In genomic region chr15:89575146-89575655, GRCh38 we compare ENCODE assay signal across 8 cellular contexts. TPM values are rescaled to one million over a fixed set of nuclear protein-coding genes. Genes with fewer than 3 reads are reported as not detected.
DNase-seq lines count a peak whose midpoint lies in the region; ATAC-seq, FAIRE-seq and TF ChIP-seq lines count a peak whose summit lies in the region.

A gene with protein sequence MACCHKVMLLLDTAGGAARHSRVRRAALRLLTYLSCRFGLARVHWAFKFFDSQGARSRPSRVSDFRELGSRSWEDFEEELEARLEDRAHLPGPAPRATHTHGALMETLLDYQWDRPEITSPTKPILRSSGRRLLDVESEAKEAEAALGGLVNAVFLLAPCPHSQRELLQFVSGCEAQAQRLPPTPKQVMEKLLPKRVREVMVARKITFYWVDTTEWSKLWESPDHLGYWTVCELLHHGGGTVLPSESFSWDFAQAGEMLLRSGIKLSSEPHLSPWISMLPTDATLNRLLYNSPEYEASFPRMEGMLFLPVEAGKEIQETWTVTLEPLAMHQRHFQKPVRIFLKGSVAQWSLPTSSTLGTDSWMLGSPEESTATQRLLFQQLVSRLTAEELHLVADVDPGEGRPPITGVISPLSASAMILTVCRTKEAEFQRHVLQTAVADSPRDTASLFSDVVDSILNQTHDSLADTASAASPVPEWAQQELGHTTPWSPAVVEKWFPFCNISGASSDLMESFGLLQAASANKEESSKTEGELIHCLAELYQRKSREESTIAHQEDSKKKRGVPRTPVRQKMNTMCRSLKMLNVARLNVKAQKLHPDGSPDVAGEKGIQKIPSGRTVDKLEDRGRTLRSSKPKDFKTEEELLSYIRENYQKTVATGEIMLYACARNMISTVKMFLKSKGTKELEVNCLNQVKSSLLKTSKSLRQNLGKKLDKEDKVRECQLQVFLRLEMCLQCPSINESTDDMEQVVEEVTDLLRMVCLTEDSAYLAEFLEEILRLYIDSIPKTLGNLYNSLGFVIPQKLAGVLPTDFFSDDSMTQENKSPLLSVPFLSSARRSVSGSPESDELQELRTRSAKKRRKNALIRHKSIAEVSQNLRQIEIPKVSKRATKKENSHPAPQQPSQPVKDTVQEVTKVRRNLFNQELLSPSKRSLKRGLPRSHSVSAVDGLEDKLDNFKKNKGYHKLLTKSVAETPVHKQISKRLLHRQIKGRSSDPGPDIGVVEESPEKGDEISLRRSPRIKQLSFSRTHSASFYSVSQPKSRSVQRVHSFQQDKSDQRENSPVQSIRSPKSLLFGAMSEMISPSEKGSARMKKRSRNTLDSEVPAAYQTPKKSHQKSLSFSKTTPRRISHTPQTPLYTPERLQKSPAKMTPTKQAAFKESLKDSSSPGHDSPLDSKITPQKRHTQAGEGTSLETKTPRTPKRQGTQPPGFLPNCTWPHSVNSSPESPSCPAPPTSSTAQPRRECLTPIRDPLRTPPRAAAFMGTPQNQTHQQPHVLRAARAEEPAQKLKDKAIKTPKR (N-terminal part only) (plus strand): TSS chr15:89575469. CDS start chr15:89575587, 118 bp downstream.

- ATAC-seq in natural killer cell treated with Interleukin-12 subunit alpha and Interleukin-12 subunit beta and Interleukin-15 and Interleukin-18, amount 100 ng/mL, for 72 hours, result peak; percentile 97 to 98

- peak; percentile 100 for DNase-seq in ELF-1 (ENCODE audit: low read depth, low spot score)
- peak; percentile 78 for DNase-seq in H54 (ENCODE audit: insufficient read length, low spot score)
- DNase-seq in LoVo (ENCODE audit: low spot score), result peak; percentile 100
- peak; percentile 99 for DNase-seq in RWPE1 (ENCODE audit: low spot score)
- DNase-seq in activated T-helper 1 cell treated with anti-CD3 and anti-CD28 coated beads, Interleukin-2, amount 50 U/mL, for 16 hours (ENCODE audit: low read depth in 1 of 2, low spot score in 1 of 2), result peak; percentile 87 to 89
- DNase-seq in fibroblast of pulmonary artery (ENCODE audit: low read depth), result peak; percentile 100
- peak; percentile 96 for DNase-seq in natural killer cell treated with Interleukin-12 subunit alpha and Interleukin-12 subunit beta and Interleukin-15 and Interleukin-18, amount 100 ng/mL, for 72 hours (ENCODE audit: low spot score)
- DNase-seq in stimulated activated naive CD4-positive, alpha-beta T cell treated with Interleukin-2 at 50 U/mL for 16 hours (lab: John Stamatoyannopoulos, UW), result peak; percentile 93

- peak within 1 kb of the TSS; percentile 93 for H3K4me3 Mint-ChIP-seq in natural killer cell treated with Interleukin-12 subunit alpha and Interleukin-12 subunit beta and Interleukin-15 and Interleukin-18, amount 100 ng/mL, for 72 hours

- no peak for TF ChIP-seq CTCF in RWPE1 (conservative IDR thresholded peaks at IDR 0.05; ENCODE audit: low read depth)
- TF ChIP-seq CTCF in fibroblast of pulmonary artery (IDR thresholded peaks at IDR 0.05; ENCODE audit: low read length, missing control alignments), result no peak

- CTCF ChIA-PET in RWPE1 (lab: Yijun Ruan, JAX), result no interaction called here

- peak; percentile 75 for TF ChIP-seq POLR2A in H54 (IDR thresholded peaks at IDR 0.05; ENCODE audit: low read depth, low read length)

- H3K4me3 ChIP-seq in fibroblast of pulmonary artery (replicated peaks; ENCODE audit: low read depth, low read length), result peak within 1 kb of the TSS; percentile 74

- H3K36me3 Mint-ChIP-seq in natural killer cell treated with Interleukin-12 subunit alpha and Interleukin-12 subunit beta and Interleukin-15 and Interleukin-18, amount 100 ng/mL, for 72 hours, result peaks cover 5% of the 10 kb centered on the region

- H3K27ac ChIP-seq in RWPE1, result peak within 1 kb of the TSS; percentile 77

- peaks cover 13 to 17% of the 10 kb centered on the region in 2 donors for H3K27me3 Mint-ChIP-seq in natural killer cell treated with Interleukin-12 subunit alpha and Interleukin-12 subunit beta and Interleukin-15 and Interleukin-18, amount 100 ng/mL, for 72 hours

- POLR2A ChIA-PET in RWPE1 (lab: Yijun Ruan, JAX; ENCODE audit: low non-redundant PET), result interaction anchor here (0.5 to 0.6 kb wide), 2 partner anchors 100 to 129 kb away, joined by 3 to 9 read pairs; no protein-coding TSS in a partner anchor

- H3K4me1 Mint-ChIP-seq in natural killer cell treated with Interleukin-12 subunit alpha and Interleukin-12 subunit beta and Interleukin-15 and Interleukin-18, amount 100 ng/mL, for 72 hours (ENCODE audit: low read depth in 2 of 2), result peaks cover 15 to 17% of the 10 kb centered on the region in 2 donors

- peak within 1 kb of the TSS; percentile 34 to 51 for H3K27ac Mint-ChIP-seq in natural killer cell treated with Interleukin-12 subunit alpha and Interleukin-12 subunit beta and Interleukin-15 and Interleukin-18, amount 100 ng/mL, for 72 hours

- peak; percentile 71 for FAIRE-seq in H54 (lab: Jason Lieb, UNC)

- H3K9me3 Mint-ChIP-seq in natural killer cell treated with Interleukin-12 subunit alpha and Interleukin-12 subunit beta and Interleukin-15 and Interleukin-18, amount 100 ng/mL, for 72 hours, result no peaks in the 10 kb centered on the region

RNA-seq across cellular contexts. Expression of the gene that starts here (rescaled TPM):
- total RNA-seq in natural killer cell treated with Interleukin-12 subunit alpha and Interleukin-12 subunit beta and Interleukin-15 and Interleukin-18, amount 100 ng/mL, for 72 hours, result 10 to 100 TPM; 12.9 to 42.1 TPM

Comparison
In these comparisons a context has a peak if more than half of its experiments do, and no peak if none do; other contexts are left out.
1. Peak in every context shown above with its lines: DNase-seq, ATAC-seq, H3K4me3 ChIP-seq and H3K27ac ChIP-seq.